Comparison of ENCODE assay signal across 8 cellular contexts in the genomic region with DNA sequence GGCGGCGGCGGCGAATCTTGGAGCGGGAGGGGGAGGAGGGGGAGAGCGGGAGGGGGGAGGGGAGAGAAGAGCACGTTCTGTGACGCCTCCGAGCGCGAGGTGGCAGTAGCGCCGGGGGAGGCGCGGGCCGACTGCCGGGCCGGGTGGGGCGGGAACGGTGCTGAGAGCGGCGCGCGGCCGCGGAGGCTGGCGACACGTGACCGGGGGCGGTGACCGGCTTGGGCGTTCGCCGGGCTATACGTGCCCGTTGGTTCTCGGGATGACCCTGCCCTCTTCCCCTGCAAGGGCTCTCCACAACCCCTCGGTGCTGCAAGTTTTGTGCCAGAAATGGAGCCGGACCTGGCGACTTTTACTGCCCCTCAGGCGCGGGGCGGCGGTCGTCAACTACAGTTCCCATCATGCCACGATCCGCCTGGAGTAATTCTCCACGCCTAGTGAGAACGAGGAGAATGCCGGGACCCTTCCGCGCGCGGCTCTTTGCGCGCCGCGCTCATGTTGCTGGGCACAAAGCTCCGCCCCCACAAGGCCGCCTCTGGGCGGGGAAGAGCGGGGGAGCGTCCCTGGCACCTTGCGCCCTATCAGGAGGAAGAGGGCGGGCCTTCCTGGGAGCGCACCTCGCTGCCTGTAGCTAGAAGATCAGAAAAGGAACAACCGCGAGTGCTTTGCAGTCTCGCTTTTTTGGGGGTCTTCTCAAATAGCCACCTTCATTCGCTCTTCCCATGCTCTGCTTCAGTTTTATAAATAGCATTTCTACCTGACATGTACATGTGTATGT. TPM values are rescaled to one million over a fixed set of nuclear protein-coding genes. Genes with fewer than 3 reads are reported as not detected.
DNase-seq lines count a peak whose midpoint lies in the region; ATAC-seq, FAIRE-seq and TF ChIP-seq lines count a peak whose summit lies in the region.

TSS of gene KPNA3 (minus strand) at position 133 of the 775 bp plus-strand sequence. CDS start 176 bp downstream, outside the sequence.

- H3K4me3 ChIP-seq in Karpas-422 (ENCODE audit: low read length) (peak within 1 kb of the TSS; percentile 78), esophagus muscularis mucosa (peak within 1 kb of the TSS; percentile 95 to 99 (median 96))

- H3K27ac Mint-ChIP-seq in activated T-cell treated with anti-CD3 and anti-CD28 coated beads, Interleukin-2, amount 50 U/mL, for 72 hours, result peak within 1 kb of the TSS; percentile 91

- peak; percentile 90 for ATAC-seq in GM21825 (IDR thresholded peaks at IDR 0.05; ENCODE audit: unreplicated experiment)
- ATAC-seq in activated T-cell treated with anti-CD3 and anti-CD28 coated beads, Interleukin-2, amount 50 U/mL, for 72 hours (replicated peaks in 1 of 2), result peak; percentile 90 to 91

- peak within 1 kb of the TSS; percentile 89 for H2AFZ ChIP-seq in Karpas-422 (ENCODE audit: low read length)

- 4% methylated on average over 21 of the region's 71 CpGs for WGBS in esophagus muscularis mucosa

- no peaks in the 10 kb centered on the region for H3K27me3 Mint-ChIP-seq in activated T-cell treated with anti-CD3 and anti-CD28 coated beads, Interleukin-2, amount 50 U/mL, for 72 hours (ENCODE audit: low read depth)

- TF ChIP-seq EP300 in esophagus muscularis mucosa (IDR thresholded peaks at IDR 0.05), result no peak

- H3K36me3 ChIP-seq in Karpas-422 (ENCODE audit: insufficient read depth, low read length), result peaks cover 8% of the 10 kb centered on the region; the same call in 1 of the 2 replicates
- no peaks in the 10 kb centered on the region for H3K36me3 ChIP-seq in esophagus muscularis mucosa

- H3K4me2 ChIP-seq in Karpas-422 (ENCODE audit: low read depth, low read length, poor library complexity, severe bottlenecking), result peak within 1 kb of the TSS; percentile 74

- peak; percentile 79 for FAIRE-seq in RCC 7860 (lab: Jason Lieb, UNC)

- peaks cover 13% of the 10 kb centered on the region; the same call in 1 of the 2 replicates for H4K20me1 ChIP-seq in Karpas-422 (ENCODE audit: insufficient read depth, low read depth, low read length)

- H3K27me3 ChIP-seq in Karpas-422 (ENCODE audit: low read length), result no peaks in the 10 kb centered on the region
- H3K27me3 ChIP-seq in esophagus muscularis mucosa, result no peaks in the 10 kb centered on the region

- intact Hi-C loops in esophagus muscularis mucosa (cut with DNase I), result loop anchor here (5.0 kb wide), 3 partner anchors 55 to 120 kb away; partner anchors contain the start of gene EBPL

- H3K9ac ChIP-seq in Karpas-422 (ENCODE audit: low read length), result peak within 1 kb of the TSS; percentile 82

- peak in 1 of 3 experiments; percentile 13 for TF ChIP-seq CTCF in esophagus muscularis mucosa (IDR thresholded peaks at IDR 0.05)

- no peaks in the 10 kb centered on the region for H3K9me2 ChIP-seq in Karpas-422 (replicated peaks; ENCODE audit: insufficient read depth, low read length)

- H3K36me3 Mint-ChIP-seq in activated T-cell treated with anti-CD3 and anti-CD28 coated beads, Interleukin-2, amount 50 U/mL, for 72 hours (ENCODE audit: insufficient read depth in 2 of 2), result no peaks in the 10 kb centered on the region

- H3K9me3 ChIP-seq in Karpas-422 (ENCODE audit: low read length) (no peaks in the 10 kb centered on the region), esophagus muscularis mucosa (no peaks in the 10 kb centered on the region)

- peak; percentile 94 for DNase-seq in Daoy (ENCODE audit: low read depth)
- peak; percentile 99 for DNase-seq in Karpas-422
- peak; percentile 86 for DNase-seq in RCC 7860 (ENCODE audit: low spot score)
- DNase-seq in activated T-cell treated with anti-CD3 and anti-CD28 coated beads, Interleukin-2, amount 50 U/mL, for 72 hours, result peak; percentile 94 to 96
- peak; percentile 98 for DNase-seq in esophagus muscularis mucosa (ENCODE audit: extremely low spot score)
- peak; percentile 98 for DNase-seq in myocyte (ENCODE audit: low read depth)
- DNase-seq in stimulated activated CD8-positive, alpha-beta memory T cell treated with anti-CD3 and anti-CD28 coated beads, Interleukin-7, amount 100 ng/mL, for 48 hours (ENCODE audit: extremely low read depth in 1 of 2, low read depth in 1 of 2), result peak; percentile 89 to 93

- peak; percentile 33 for TF ChIP-seq POLR2A in esophagus muscularis mucosa (IDR thresholded peaks at IDR 0.05; ENCODE audit: low read depth)

- H3K27ac ChIP-seq in Karpas-422 (ENCODE audit: low read length), result peak within 1 kb of the TSS; percentile 84
- peak within 1 kb of the TSS; percentile 96 to 99 (median 98) for H3K27ac ChIP-seq in esophagus muscularis mucosa (replicated peaks in 1 of 4)

- H3K4me3 Mint-ChIP-seq in activated T-cell treated with anti-CD3 and anti-CD28 coated beads, Interleukin-2, amount 50 U/mL, for 72 hours, result peak within 1 kb of the TSS; percentile 86 to 92

- peaks cover 43% of the 10 kb centered on the region for H3K79me2 ChIP-seq in Karpas-422 (ENCODE audit: low read length)

- H3K4me1 ChIP-seq in Karpas-422 (ENCODE audit: low read length), result peaks cover 25% of the 10 kb centered on the region
- peaks cover 26 to 43% (median 40%) of the 10 kb centered on the region in 4 donors for H3K4me1 ChIP-seq in esophagus muscularis mucosa

- H3K9me3 Mint-ChIP-seq in activated T-cell treated with anti-CD3 and anti-CD28 coated beads, Interleukin-2, amount 50 U/mL, for 72 hours, result no peaks in the 10 kb centered on the region

- peaks cover 31% of the 10 kb centered on the region for H3K4me1 Mint-ChIP-seq in activated T-cell treated with anti-CD3 and anti-CD28 coated beads, Interleukin-2, amount 50 U/mL, for 72 hours (ENCODE audit: low read depth)

RNA-seq across cellular contexts. Expression of gene KPNA3, which starts in this region (rescaled TPM):
- 22.0 and 23.5 TPM in 2 replicates for total RNA-seq in Daoy (2014; rRNA removed; shearing (Covaris generic))
- total RNA-seq in Karpas-422 (2014; rRNA removed; shearing (Covaris generic); ENCODE audit: low replicate concordance), result 17.9 and 44.3 TPM in 2 replicates
- total RNA-seq in activated T-cell treated with anti-CD3 and anti-CD28 coated beads, Interleukin-2, amount 50 U/mL, for 72 hours, result 10 to 100 TPM; 23.5 to 27.0 TPM
- total RNA-seq in esophagus muscularis mucosa, result 10 to 100 TPM; 47.9 to 66.4 (median 55.4) TPM
- 33.0 and 35.8 TPM in 2 replicates for total RNA-seq in myocyte
- polyA plus RNA-seq in myocyte (2012), result 23.3 TPM

Comparison
In these comparisons a context has a peak if more than half of its experiments do, and no peak if none do; other contexts are left out.
1. Peak in every context shown above with its lines: DNase-seq, ATAC-seq, H3K4me3 ChIP-seq and H3K27ac ChIP-seq.